In genomic region chr3:145518639-145519038, GRCh38 we compare ENCODE assay signal across 25 cellular contexts.
DNase-seq lines count a peak whose midpoint lies in the region; TF ChIP-seq lines count a peak whose summit lies in the region.
"Had no signal": no experiment of that assay in that cellular context is flagged by ENCODE, and none has a peak within 500 bp of the region (broad histone marks: within the 10 kb centered on the region; RNA-seq: fewer than 3 reads in every experiment).

No MANE protein-coding gene starts in this region.

- peak; percentile 57 to 59 for TF ChIP-seq RAD21 in liver (IDR thresholded peaks at IDR 0.05)

- no peak for TF ChIP-seq CTCF in 22Rv1 (IDR thresholded peaks at IDR 0.05)
- TF ChIP-seq CTCF in liver (IDR thresholded peaks at IDR 0.05; ENCODE audit: low read depth, low read length, missing input control): no peak
- TF ChIP-seq CTCF in tibial nerve (IDR thresholded peaks at IDR 0.05): no peak

- H3K36me3 ChIP-seq in liver (ENCODE audit: control insufficient read depth in 4 of 4, insufficient read depth in 3 of 4, low read depth in 1 of 4, low read length in 3 of 4): no peaks in the 10 kb centered on the region
- H3K36me3 ChIP-seq in tibial nerve: no peaks in the 10 kb centered on the region
- H3K36me3 ChIP-seq: BE2C, ovary had no signal

- no peak overlapping the region for H3K9ac ChIP-seq in liver (ENCODE audit: low read depth in 1 of 2, low read length in 2 of 2)

- H3K4me3 ChIP-seq in liver (ENCODE audit: low read depth in 1 of 3, low read length in 3 of 3): no peak overlapping the region
- H3K4me3 ChIP-seq in tibial nerve: no peak overlapping the region
- H3K4me3 ChIP-seq: ovary, skin epidermis, testis had no signal

- H3K27ac ChIP-seq in 22Rv1 (peak overlapping the region; percentile 15; the same call in 1 of the 2 replicates), liver (ENCODE audit: low read depth in 1 of 2, low read length in 2 of 2) (peak overlapping the region in 1 of 2 donors; percentile 37), tibial nerve (no peak overlapping the region)
- H3K27ac ChIP-seq: ovary, skin epidermis, testis had no signal

- TF ChIP-seq POLR2A in erythroblast (IDR thresholded peaks at IDR 0.05; ENCODE audit: low read length) (no peak), tibial nerve (IDR thresholded peaks at IDR 0.05) (no peak)

- no peaks in the 10 kb centered on the region for H3K27me3 ChIP-seq in liver (ENCODE audit: control insufficient read depth in 4 of 4, insufficient read depth in 4 of 4, low read length in 3 of 4)
- no peaks in the 10 kb centered on the region for H3K27me3 ChIP-seq in tibial nerve
- H3K27me3 ChIP-seq: BE2C, ovary, testis had no signal

- H3K9me3 ChIP-seq in liver (ENCODE audit: control insufficient read depth in 4 of 4, low read length in 3 of 4): no peaks in the 10 kb centered on the region
- H3K9me3 ChIP-seq in tibial nerve: no peaks in the 10 kb centered on the region
- H3K9me3 ChIP-seq: BE2C, ovary, testis had no signal

- peak; percentile 93 for DNase-seq in DMS53 (lab: John Stamatoyannopoulos, UW)
- DNase-seq in NCI-H774 (lab: John Stamatoyannopoulos, UW): peak; percentile 43
- DNase-seq in SIG-M5 treated with dmso at 0.1 percent for 504 hours (lab: John Stamatoyannopoulos, UW; ENCODE audit: unreplicated experiment): no peak
- DNase-seq in erythroblast (lab: John Stamatoyannopoulos, UW): no peak
- DNase-seq in tibial nerve (ENCODE audit: low spot score in 2 of 2): no peak
- DNase-seq: activated CD4-positive, alpha-beta memory T cell treated with anti-CD3 and anti-CD28 coated beads, Interleukin-2, amount 10 ng/mL, durations not matched to agents 7 days and 5 days; activated CD8-positive, alpha-beta memory T cell treated with anti-CD3 and anti-CD28 coated beads, Interleukin-2, amount 50 U/mL, for 4 hours; activated naive CD4-positive, alpha-beta T cell treated with anti-CD3 and anti-CD28 coated beads, Interleukin-2, amount 10 ng/mL, durations not matched to agents 7 days and 5 days; amniotic stem cell; BE2C; CD8-positive, alpha-beta T cell; DMS 273 treated with DMSO at 0.1 percent for 48 hours; H9; Kasumi-1; mammary epithelial cell; NCI-H1436 treated with DMSO at 0.1 percent for 48 hours; NCI-H2107; NCI-H446; ovary; stimulated activated naive CD8-positive, alpha-beta T cell treated with anti-CD3 and anti-CD28 coated beads, Interleukin-15, Interleukin-2, amounts not matched to agents 100 U/mL and 50 U/mL, for 24 hours; T-helper 2 cell; testis had no signal

- 21% methylated on average over 4 of the region's 4 CpGs for WGBS in liver
- WGBS in tibial nerve, 2 donors: 24 to 28% methylated on average over 4 of the region's 4 CpGs

- H3K4me1 ChIP-seq in liver (ENCODE audit: control insufficient read depth in 4 of 4, insufficient read depth in 4 of 4, low read length in 3 of 4) (peaks cover 0 to 6% (median 2%) of the 10 kb centered on the region in 4 donors), tibial nerve (no peaks in the 10 kb centered on the region)
- H3K4me1 ChIP-seq: BE2C, testis had no signal

- TF ChIP-seq EP300 in tibial nerve (IDR thresholded peaks at IDR 0.05): no peak

TF ChIP-seq in liver, 16 proteins besides CTCF, POLR2A, EP300 and RAD21:
- TF ChIP-seq FOXA1 (IDR thresholded peaks at IDR 0.05): peak; percentile 85
- peak; percentile 89 for TF ChIP-seq RXRA (IDR thresholded peaks at IDR 0.05)
- no peak for TF ChIP-seq TAF1 (conservative IDR thresholded peaks at IDR 0.05)
- peak; percentile 70 for TF ChIP-seq REST (IDR thresholded peaks at IDR 0.05)
- TF ChIP-seq HNF4A (conservative IDR thresholded peaks at IDR 0.05): peak; percentile 98 to 99
- peak; percentile 85 for TF ChIP-seq FOXA2 (IDR thresholded peaks at IDR 0.05)
- TF ChIP-seq ZBTB33 (IDR thresholded peaks at IDR 0.05): peak; percentile 62
- peak; percentile 97 for TF ChIP-seq HNF4G (IDR thresholded peaks at IDR 0.05)
- peak in 1 of 2 donors; percentile 82 for TF ChIP-seq GABPA (IDR thresholded peaks at IDR 0.05 in 1 of 2, conservative IDR thresholded peaks at IDR 0.05 in 1 of 2)
- TF ChIP-seq YY1 (IDR thresholded peaks at IDR 0.05): peak; percentile 81
- peak; percentile 56 to 61 for TF ChIP-seq JUND (IDR thresholded peaks at IDR 0.05)
- peak; percentile 78 for TF ChIP-seq NR2F2 (IDR thresholded peaks at IDR 0.05)
- peak; percentile 24 for TF ChIP-seq ATF3 (IDR thresholded peaks at IDR 0.05)
- TF ChIP-seq EGR1 (IDR thresholded peaks at IDR 0.05; ENCODE audit: low read depth in 2 of 2): no peak
- TF ChIP-seq SP1 (IDR thresholded peaks at IDR 0.05): peak; percentile 99
- peak; percentile 67 for TF ChIP-seq MAX (IDR thresholded peaks at IDR 0.05)
TF ChIP-seq in liver: peak in this region for 14.

Comparison
In these comparisons a context has a peak if more than half of its experiments do, and no peak if none do; other contexts are left out.
1. DNase-seq: peak in DMS53 (single experiment) and NCI-H774 (single experiment); none in SIG-M5 treated with dmso at 0.1 percent for 504 hours (single experiment), erythroblast (0 of 2) and tibial nerve (0 of 2).